In genomic region chr7:2372724-2373123, GRCh38 we compare ENCODE assay signal across 1 cellular context.
TF ChIP-seq lines count a peak whose summit lies in the region.

No MANE protein-coding gene starts in this region.

TF ChIP-seq in HepG2, 621 proteins besides CTCF, POLR2A, EP300 and RAD21:
- TF ChIP-seq PLRG1 (conservative IDR thresholded peaks at IDR 0.05) (no peak), ZKSCAN8 (CRISPR knock-in tag; IDR thresholded peaks at IDR 0.05; ENCODE audit: borderline replicate concordance) (no peak), BCL6 (CRISPR knock-in tag; IDR thresholded peaks at IDR 0.05) (no peak), ZSCAN20 (CRISPR knock-in tag; IDR thresholded peaks at IDR 0.05; ENCODE audit: borderline replicate concordance) (no peak), ZBTB10 (CRISPR knock-in tag; IDR thresholded peaks at IDR 0.05; ENCODE audit: borderline replicate concordance) (no peak), ZNF788 (CRISPR knock-in tag; IDR thresholded peaks at IDR 0.05; ENCODE audit: borderline replicate concordance) (no peak), MAFG (CRISPR knock-in tag; IDR thresholded peaks at IDR 0.05) (no peak), RARG (CRISPR knock-in tag; IDR thresholded peaks at IDR 0.05; ENCODE audit: low read depth) (no peak), HNRNPUL1 (IDR thresholded peaks at IDR 0.05; ENCODE audit: low read depth, low read length) (no peak), TIGD3 (CRISPR knock-in tag; IDR thresholded peaks at IDR 0.05; ENCODE audit: borderline replicate concordance) (no peak), ZNF430 (CRISPR knock-in tag; IDR thresholded peaks at IDR 0.05) (no peak), GATAD2A (CRISPR knock-in tag; IDR thresholded peaks at IDR 0.05) (no peak), ZNF564 (CRISPR knock-in tag; IDR thresholded peaks at IDR 0.05) (no peak), ATF7 (IDR thresholded peaks at IDR 0.05) (no peak), ATF7 (CRISPR knock-in tag; IDR thresholded peaks at IDR 0.05) (no peak)
TF ChIP-seq in HepG2: peak in this region for 0.
